Comparison of ENCODE assay signal across 16 cellular contexts in genomic region chr7:28362812-28363211, GRCh38. TPM values are rescaled to one million over a fixed set of nuclear protein-coding genes. Genes with fewer than 3 reads are reported as not detected.
DNase-seq lines count a peak whose midpoint lies in the region; ATAC-seq and TF ChIP-seq lines count a peak whose summit lies in the region.
"Had no signal": no experiment of that assay in that cellular context is flagged by ENCODE, and none has a peak within 500 bp of the region (broad histone marks: within the 10 kb centered on the region; RNA-seq: fewer than 3 reads in every experiment).

No MANE protein-coding gene starts in this region.

- no peak for TF ChIP-seq RAD21 in HCT116 (IDR thresholded peaks at IDR 0.05; ENCODE audit: low read depth)

- H3K36me3 Mint-ChIP-seq in Calu3 (ENCODE audit: insufficient read depth, unreplicated experiment): no peaks in the 10 kb centered on the region
- peaks cover 15 to 21% of the 10 kb centered on the region in 2 donors for H3K36me3 Mint-ChIP-seq in naive B cell

- POLR2A ChIA-PET in HCT116 (lab: Charles Lee): no interaction called here

- intact Hi-C loops in Calu3 (cut with micrococcal nuclease; ENCODE audit: unreplicated experiment) (no loop called here), HCT116 (cut with micrococcal nuclease) (no loop called here), left ventricle myocardium inferior (cut with micrococcal nuclease) (no loop called here)

- H3K27ac ChIP-seq in HCT116 (ENCODE audit: low read depth, low read length): no peak overlapping the region
- H3K27ac ChIP-seq in left ventricle myocardium inferior (replicated peaks): no peak overlapping the region
- H3K27ac ChIP-seq: upper lobe of left lung, WERI-Rb-1 had no signal

- H3K4me2 ChIP-seq in HCT116 (ENCODE audit: low read length): no peak overlapping the region

- H3K79me2 ChIP-seq in HCT116 (ENCODE audit: insufficient read depth, low read length): no peaks in the 10 kb centered on the region

- DNase-seq in Calu3 (no peak), HCT116 (ENCODE audit: low read depth, low spot score) (no peak), SK-MEL-5 (ENCODE audit: low read depth, low spot score) (peak; percentile 20), naive B cell (no peak), SIG-M5 (lab: John Stamatoyannopoulos, UW) (no peak), left ventricle myocardium inferior (no peak), HuH-7 (ENCODE audit: low spot score) (no peak)
- DNase-seq: activated gamma-delta T cell treated with Interleukin-2 at 50 U/mL for 16 hours, aorta, dorsolateral prefrontal cortex, MG63, right cardiac atrium, SW 1271, upper lobe of left lung, WERI-Rb-1 had no signal

- H3K4me1 Mint-ChIP-seq in Calu3 (ENCODE audit: low read depth, unreplicated experiment): peaks cover 18% of the 10 kb centered on the region
- peaks cover 0 to 6% (median 2%) of the 10 kb centered on the region in 3 donors for H3K4me1 Mint-ChIP-seq in naive B cell

- H2AFZ ChIP-seq in HCT116 (ENCODE audit: low read depth, low read length, poor library complexity, severe bottlenecking): no peak overlapping the region

- H3K9me3 Mint-ChIP-seq in Calu3 (ENCODE audit: low read depth, unreplicated experiment): peaks cover 13% of the 10 kb centered on the region
- H3K9me3 Mint-ChIP-seq in naive B cell: peaks cover 7 to 17% (median 12%) of the 10 kb centered on the region in 7 donors

- H3K9me3 ChIP-seq in HCT116 (ENCODE audit: control insufficient read depth in 1 of 2, insufficient read depth in 1 of 2, low read depth in 1 of 2, low read length in 2 of 2): no peaks in the 10 kb centered on the region; a peak in 1 of 4 replicates
- H3K9me3 ChIP-seq in left ventricle myocardium inferior (replicated peaks): peaks cover 7% of the 10 kb centered on the region
- H3K9me3 ChIP-seq: upper lobe of left lung had no signal

- H3K4me3 Mint-ChIP-seq in Calu3 (ENCODE audit: low read depth, unreplicated experiment) (no peak overlapping the region), naive B cell (no peak overlapping the region)

- H4K20me1 ChIP-seq in HCT116 (ENCODE audit: insufficient read depth): no peaks in the 10 kb centered on the region

- CTCF ChIA-PET in Calu3 (lab: Charles Lee): interaction anchor here (0.5 to 2.1 kb wide), 8 partner anchors 9 to 316 kb away, joined by 3 to 6 read pairs (median 4); no protein-coding TSS in a partner anchor
- CTCF ChIA-PET in HCT116 (lab: Charles Lee): interaction anchor here (0.7 to 1.6 kb wide), 9 partner anchors 8 to 249 kb away, joined by 3 to 7 read pairs (median 3); no protein-coding TSS in a partner anchor

- no peak overlapping the region for H3K27ac Mint-ChIP-seq in Calu3 (ENCODE audit: unreplicated experiment)
- no peak overlapping the region for H3K27ac Mint-ChIP-seq in naive B cell

- ATAC-seq in HCT116: peak; percentile 54; the same call in 1 of the 2 replicates
- ATAC-seq in naive B cell (ENCODE audit: low read depth in 2 of 2): peak; percentile 37 to 57
- no peak for ATAC-seq in HG03378 (IDR thresholded peaks at IDR 0.05; ENCODE audit: unreplicated experiment)
- ATAC-seq: right cardiac atrium had no signal

- H3K4me1 ChIP-seq in HCT116 (ENCODE audit: control insufficient read depth in 1 of 2, insufficient read depth in 2 of 2, low read length in 2 of 2) (peaks cover 3 to 12% of the 10 kb centered on the region in 2 experiments; a peak in 3 of 4 replicates), left ventricle myocardium inferior (no peaks in the 10 kb centered on the region)
- H3K4me1 ChIP-seq: upper lobe of left lung had no signal

- no TSS peak for BruUV-seq in Calu3 (replicated peaks; lab: Mats Ljungman, UMichigan)
- no TSS peak for BruUV-seq in HCT116 (replicated peaks; lab: Mats Ljungman, UMichigan)

- H3K36me3 ChIP-seq in HCT116 (ENCODE audit: control insufficient read depth in 1 of 2, insufficient read depth in 2 of 2, low read length in 2 of 2): no peaks in the 10 kb centered on the region
- no peaks in the 10 kb centered on the region for H3K36me3 ChIP-seq in left ventricle myocardium inferior
- H3K36me3 ChIP-seq: MG63, upper lobe of left lung, WERI-Rb-1 had no signal

- H3K27me3 ChIP-seq in HCT116 (ENCODE audit: insufficient read depth, low read length) (no peaks in the 10 kb centered on the region), left ventricle myocardium inferior (ENCODE audit: low read depth) (no peaks in the 10 kb centered on the region)
- H3K27me3 ChIP-seq: MG63, upper lobe of left lung had no signal

- no peak for TF ChIP-seq POLR2A in HCT116 (IDR thresholded peaks at IDR 0.05; ENCODE audit: borderline replicate concordance, extremely low read depth, insufficient read depth, insufficient read length)

- TF ChIP-seq CTCF in Calu3 (IDR thresholded peaks at IDR 0.05; ENCODE audit: unreplicated experiment): peak; percentile 42
- TF ChIP-seq CTCF in HCT116 (IDR thresholded peaks at IDR 0.05 in 2 of 3, conservative IDR thresholded peaks at IDR 0.05 in 1 of 3; ENCODE audit: borderline replicate concordance in 1 of 3, insufficient read depth in 1 of 3, low read depth in 2 of 3, low read length in 2 of 3): peak in 2 of 3 experiments; percentile 13 to 40; a peak in 2 of 6 replicates
- TF ChIP-seq CTCF in left ventricle myocardium inferior (IDR thresholded peaks at IDR 0.05; ENCODE audit: borderline replicate concordance): no peak

- H3K27me3 Mint-ChIP-seq in Calu3 (ENCODE audit: unreplicated experiment): no peaks in the 10 kb centered on the region
- H3K27me3 Mint-ChIP-seq in naive B cell: peaks cover 0 to 27% (median 25%) of the 10 kb centered on the region in 3 donors

- RAD21 ChIA-PET in HCT116 (lab: Charles Lee; ENCODE audit: low non-redundant PET in 1 of 2, low total read pairs in 2 of 2, uncharacterized antibody in 2 of 2, unreplicated experiment in 2 of 2): no interaction called here

- no peaks in the 10 kb centered on the region for H3K9me2 ChIP-seq in HCT116 (ENCODE audit: insufficient read depth)

- no peak overlapping the region for H3K9ac ChIP-seq in HCT116 (ENCODE audit: low read length)

- no peak overlapping the region for H3K4me3 ChIP-seq in HCT116 (replicated peaks in 1 of 2; ENCODE audit: low read depth in 1 of 2, low read length in 2 of 2)
- no peak overlapping the region for H3K4me3 ChIP-seq in left ventricle myocardium inferior
- H3K4me3 ChIP-seq: dorsolateral prefrontal cortex, MG63, upper lobe of left lung had no signal

- in situ Hi-C loops in SK-MEL-5 (cut with HindIII; ENCODE audit: low pct_unique_long_range_greater_than_20kb, low sequenced_read_pairs): no loop called here

TF ChIP-seq in HCT116, 20 proteins besides CTCF, POLR2A, EP300 and RAD21 (continues in another document):
- TF ChIP-seq SIN3A (IDR thresholded peaks at IDR 0.05; ENCODE audit: low read depth) (no peak), CEBPB (IDR thresholded peaks at IDR 0.05; ENCODE audit: low read depth) (no peak), FOSL1 (IDR thresholded peaks at IDR 0.05; ENCODE audit: low read depth) (no peak), ZNF274 (IDR thresholded peaks at IDR 0.05; ENCODE audit: low read depth, low read length) (no peak), TCF7L2 (IDR thresholded peaks at IDR 0.05; ENCODE audit: borderline replicate concordance, extremely low read depth, insufficient read depth, insufficient read length) (no peak), SRF (IDR thresholded peaks at IDR 0.05; ENCODE audit: low read depth) (no peak), EZH2 (IDR thresholded peaks at IDR 0.05) (no peak), EZH2phosphoT487 (IDR thresholded peaks at IDR 0.05; ENCODE audit: borderline replicate concordance) (no peak), YY1 (IDR thresholded peaks at IDR 0.05; ENCODE audit: extremely low read depth, insufficient replicate concordance, low read depth, low read length) (no peak), ELF1 (IDR thresholded peaks at IDR 0.05; ENCODE audit: borderline replicate concordance, low read depth) (no peak), ZFX (IDR thresholded peaks at IDR 0.05) (no peak), CBX3 (IDR thresholded peaks at IDR 0.05; ENCODE audit: low read depth) (no peak), POLR2AphosphoS5 (IDR thresholded peaks at IDR 0.05; ENCODE audit: low read depth, low read length) (no peak), SP1 (IDR thresholded peaks at IDR 0.05; ENCODE audit: low read depth) (no peak), JUND (IDR thresholded peaks at IDR 0.05) (no peak)
- TF ChIP-seq, protein P1, sequence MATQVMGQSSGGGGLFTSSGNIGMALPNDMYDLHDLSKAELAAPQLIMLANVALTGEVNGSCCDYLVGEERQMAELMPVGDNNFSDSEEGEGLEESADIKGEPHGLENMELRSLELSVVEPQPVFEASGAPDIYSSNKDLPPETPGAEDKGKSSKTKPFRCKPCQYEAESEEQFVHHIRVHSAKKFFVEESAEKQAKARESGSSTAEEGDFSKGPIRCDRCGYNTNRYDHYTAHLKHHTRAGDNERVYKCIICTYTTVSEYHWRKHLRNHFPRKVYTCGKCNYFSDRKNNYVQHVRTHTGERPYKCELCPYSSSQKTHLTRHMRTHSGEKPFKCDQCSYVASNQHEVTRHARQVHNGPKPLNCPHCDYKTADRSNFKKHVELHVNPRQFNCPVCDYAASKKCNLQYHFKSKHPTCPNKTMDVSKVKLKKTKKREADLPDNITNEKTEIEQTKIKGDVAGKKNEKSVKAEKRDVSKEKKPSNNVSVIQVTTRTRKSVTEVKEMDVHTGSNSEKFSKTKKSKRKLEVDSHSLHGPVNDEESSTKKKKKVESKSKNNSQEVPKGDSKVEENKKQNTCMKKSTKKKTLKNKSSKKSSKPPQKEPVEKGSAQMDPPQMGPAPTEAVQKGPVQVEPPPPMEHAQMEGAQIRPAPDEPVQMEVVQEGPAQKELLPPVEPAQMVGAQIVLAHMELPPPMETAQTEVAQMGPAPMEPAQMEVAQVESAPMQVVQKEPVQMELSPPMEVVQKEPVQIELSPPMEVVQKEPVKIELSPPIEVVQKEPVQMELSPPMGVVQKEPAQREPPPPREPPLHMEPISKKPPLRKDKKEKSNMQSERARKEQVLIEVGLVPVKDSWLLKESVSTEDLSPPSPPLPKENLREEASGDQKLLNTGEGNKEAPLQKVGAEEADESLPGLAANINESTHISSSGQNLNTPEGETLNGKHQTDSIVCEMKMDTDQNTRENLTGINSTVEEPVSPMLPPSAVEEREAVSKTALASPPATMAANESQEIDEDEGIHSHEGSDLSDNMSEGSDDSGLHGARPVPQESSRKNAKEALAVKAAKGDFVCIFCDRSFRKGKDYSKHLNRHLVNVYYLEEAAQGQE (IDR thresholded peaks at IDR 0.05; ENCODE audit: low read depth): no peak

RNA-seq across cellular contexts. Expression of gene CREB5, which starts 49.5 kb away (rescaled TPM):
- 12.9 and 19.2 TPM in 2 replicates for total RNA-seq in Calu3 (2022)
- 0.49 TPM for total RNA-seq in HCT116 (2021; ENCODE audit: unreplicated experiment)
- polyA plus RNA-seq in HCT116 (2012): 0.46 and 1.3 TPM in 2 replicates
- 13.4 and 19.4 TPM in 2 replicates for total RNA-seq in SK-MEL-5 (2014; rRNA removed; shearing (Covaris generic))
- 25.6 and 34.0 TPM in 2 replicates for polyA plus RNA-seq in SK-MEL-5 (2015; cell fraction: cytosol; rRNA removed)
- polyA plus RNA-seq in SK-MEL-5 (2015; cell fraction: nucleus; rRNA removed): 52.0 and 62.3 TPM in 2 replicates
- under 1 TPM in 2 of 6 donors, not detected in 4; 0.40 to 0.66 TPM for polyA plus RNA-seq in naive B cell (ENCODE audit: low read depth in 6 of 6)
- total RNA-seq in left ventricle myocardium inferior: 9.8 TPM
